13 cellular contexts compared by ENCODE assay signal in genomic region chr3:52188586-52189404, GRCh38. TPM values are rescaled to one million over a fixed set of nuclear protein-coding genes. Genes with fewer than 3 reads are reported as not detected.
A peak's percentile ranks its signal among the peaks of the same experiment; 100 is the strongest.
DNase-seq lines count a peak whose midpoint lies in the region; ATAC-seq, FAIRE-seq and TF ChIP-seq lines count a peak whose summit lies in the region.
"Had no signal": no experiment of that assay in that cellular context is flagged by ENCODE, and none has a peak within 500 bp of the region (broad histone marks: within the 10 kb centered on the region; RNA-seq: fewer than 3 reads in every experiment).

No MANE protein-coding gene starts in this region.

- TF ChIP-seq CTCF in kidney (IDR thresholded peaks at IDR 0.05; ENCODE audit: borderline replicate concordance, extremely low read depth, insufficient read depth): no peak

- intact Hi-C loops in kidney (cut with DNase I): no loop called here
- intact Hi-C loops in posterior vena cava (cut with DNase I): no loop called here

- H3K36me3 ChIP-seq in kidney (ENCODE audit: control insufficient read depth in 1 of 2, insufficient read depth in 2 of 2, low read length in 2 of 2): no peaks in the 10 kb centered on the region
- H3K36me3 ChIP-seq: transverse colon had no signal

- H3K9ac ChIP-seq in kidney (ENCODE audit: low read length in 2 of 2): no peak overlapping the region

- no peaks in the 10 kb centered on the region for H3K9me3 ChIP-seq in kidney (ENCODE audit: control insufficient read depth in 1 of 2, low read length in 2 of 2)
- H3K9me3 ChIP-seq: transverse colon had no signal

- DNase-seq in AML-193 (lab: John Stamatoyannopoulos, UW) (peak; percentile 72 to 75), NOMO-1 treated with dmso at 0.1 percent for 144 hours (lab: John Stamatoyannopoulos, UW; ENCODE audit: unreplicated experiment) (peak; percentile 54), kidney (no peak), NCI-H2171 (lab: John Stamatoyannopoulos, UW) (no peak), posterior vena cava (ENCODE audit: low spot score) (no peak)
- DNase-seq: ACHN; activated CD8-positive, alpha-beta T cell treated with anti-CD3 and anti-CD28 coated beads, Interleukin-2, amount 10 ng/mL, durations not matched to agents 7 days and 5 days; DMS53; naive thymus-derived CD8-positive, alpha-beta T cell; NCI-H1694 treated with DMSO at 0.1 percent for 48 hours; transverse colon had no signal

- ATAC-seq in esophagus mucosa: no peak
- ATAC-seq: activated CD8-positive, alpha-beta T cell treated with anti-CD3 and anti-CD28 coated beads, Interleukin-2, amount 10 ng/mL, durations not matched to agents 7 days and 5 days; HCT116; naive thymus-derived CD8-positive, alpha-beta T cell had no signal

- FAIRE-seq in kidney (lab: Jason Lieb, UNC): no peak

- H3K4me1 ChIP-seq in kidney (ENCODE audit: control insufficient read depth in 1 of 2, insufficient read depth in 1 of 2, low read depth in 1 of 2, low read length in 2 of 2): peaks cover 0 to 14% of the 10 kb centered on the region in 2 donors

- no peak overlapping the region for H3K4me3 ChIP-seq in kidney (ENCODE audit: low read length in 2 of 2)
- H3K4me3 ChIP-seq: transverse colon had no signal

- H3K27ac ChIP-seq in kidney (ENCODE audit: low read depth in 2 of 2, low read length in 2 of 2): peak overlapping the region; percentile 44 to 70

RNA-seq across cellular contexts. Expression of gene ALAS1, which starts 9.2 kb away (rescaled TPM):
- total RNA-seq in kidney (42.8 TPM), esophagus mucosa (45.2 TPM), posterior vena cava (10 to 100 TPM; 28.5 to 31.4 TPM)
- polyA plus RNA-seq in kidney (ENCODE audit: insufficient read depth, low read depth, low replicate concordance): 77.2 TPM

RNA-seq across cellular contexts. Expression of gene POC1A, which starts 34.6 kb away (rescaled TPM):
- total RNA-seq in kidney (2.2 TPM), esophagus mucosa (8.4 TPM), posterior vena cava (1 to 10 TPM; 1.7 to 1.9 TPM)
- 2.5 TPM for polyA plus RNA-seq in kidney (ENCODE audit: insufficient read depth, low read depth, low replicate concordance)

RNA-seq across cellular contexts. Expression of gene TLR9, which starts 36.6 kb away (rescaled TPM):
- total RNA-seq in kidney (0.94 TPM), esophagus mucosa (0.04 TPM), posterior vena cava (under 1 TPM; 0.46 to 0.52 TPM)
- not detected for polyA plus RNA-seq in kidney (ENCODE audit: insufficient read depth, low read depth, low replicate concordance)
- polyA plus RNA-seq: naive thymus-derived CD8-positive, alpha-beta T cell had no signal

RNA-seq across cellular contexts. Expression of gene TWF2, which starts 50.2 kb away (rescaled TPM):
- total RNA-seq in kidney: 59.9 TPM
- polyA plus RNA-seq in kidney (ENCODE audit: insufficient read depth, low read depth, low replicate concordance): 44.0 TPM
- 37.4 TPM for total RNA-seq in esophagus mucosa
- 10 to 100 TPM; 40.0 to 51.0 TPM for total RNA-seq in posterior vena cava

RNA-seq across cellular contexts. Expression of gene PPM1M, which starts 56.8 kb away (rescaled TPM):
- total RNA-seq in kidney (32.5 TPM), esophagus mucosa (9.5 TPM), posterior vena cava (10 to 100 TPM; 21.1 to 28.8 TPM)
- 23.2 TPM for polyA plus RNA-seq in kidney (ENCODE audit: insufficient read depth, low read depth, low replicate concordance)

Comparison
In these comparisons a context has a peak if more than half of its experiments do, and no peak if none do; other contexts are left out.
1. DNase-seq: peak in AML-193 (2 of 2) and NOMO-1 treated with dmso at 0.1 percent for 144 hours (single experiment); none in kidney (single experiment), NCI-H2171 (single experiment) and posterior vena cava (single experiment).